Comparison of ENCODE assay signal across 8 cellular contexts in the genomic region with DNA sequence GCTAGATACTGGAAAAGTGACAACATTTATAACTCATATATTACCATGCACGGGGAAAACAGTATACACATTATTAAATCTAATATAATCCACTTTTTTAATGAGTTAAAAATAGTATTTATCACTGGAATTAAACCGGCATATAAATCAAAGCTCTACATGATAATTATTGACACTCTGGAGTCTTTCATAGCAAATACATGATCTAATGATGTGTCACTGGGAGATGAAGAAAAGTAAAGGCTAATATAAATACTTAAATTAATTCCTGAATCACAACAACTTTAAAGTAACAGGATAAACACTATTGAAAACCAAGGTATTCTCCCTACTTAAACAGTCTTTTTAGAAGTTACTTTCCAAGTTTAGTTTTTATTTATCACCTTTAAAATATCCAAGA. TPM values are rescaled to one million over a fixed set of nuclear protein-coding genes. Genes with fewer than 3 reads are reported as not detected.
A peak's percentile ranks its signal among the peaks of the same experiment; 100 is the strongest.
DNase-seq lines count a peak whose midpoint lies in the region; TF ChIP-seq lines count a peak whose summit lies in the region.

No MANE protein-coding gene starts in this region.

- no peaks in the 10 kb centered on the region for H4K20me1 ChIP-seq in DOHH2 (ENCODE audit: control insufficient read depth, insufficient read depth, low read depth, low read length)

- no peak overlapping the region for H3K23ac ChIP-seq in mesendoderm (ENCODE audit: low read length)

- no peaks in the 10 kb centered on the region for H3F3A ChIP-seq in DOHH2 (ENCODE audit: control insufficient read depth, insufficient read depth)

- H2AK5ac ChIP-seq in mesendoderm (ENCODE audit: low read length): no peak overlapping the region

- H3K56ac ChIP-seq in mesendoderm (ENCODE audit: low read length): no peak overlapping the region

- H3K79me1 ChIP-seq in mesendoderm (ENCODE audit: low read length): no peaks in the 10 kb centered on the region

- no peak overlapping the region for H4K5ac ChIP-seq in mesendoderm (ENCODE audit: low read length)

- no peak overlapping the region for H3K4ac ChIP-seq in mesendoderm (ENCODE audit: low read depth, low read length)

- H4K8ac ChIP-seq in mesendoderm (ENCODE audit: low read depth, low read length): no peak overlapping the region

- H3K79me2 ChIP-seq in DOHH2 (ENCODE audit: control insufficient read depth, low read length) (peaks cover 55% of the 10 kb centered on the region), mesendoderm (ENCODE audit: control insufficient read depth, insufficient read depth, low read length) (peaks cover 3% of the 10 kb centered on the region)

- WGBS in mesendoderm (ENCODE audit: extremely low coverage, insufficient coverage, low lambda C conversion rate): no CpG with 5 or more reads among the region's 2 CpGs

- no peaks in the 10 kb centered on the region for H3K9me2 ChIP-seq in DOHH2 (replicated peaks; ENCODE audit: control insufficient read depth, low read length)

- H3K27me3 ChIP-seq in DOHH2 (ENCODE audit: control insufficient read depth, low read length) (no peaks in the 10 kb centered on the region), NT2/D1 (ENCODE audit: insufficient read depth, insufficient read length) (no peaks in the 10 kb centered on the region), endocrine pancreas (ENCODE audit: control insufficient read depth, insufficient read depth, low read length) (no peaks in the 10 kb centered on the region), neutrophil (no peaks in the 10 kb centered on the region), mesendoderm (ENCODE audit: insufficient read depth, low read length, poor library complexity) (no peaks in the 10 kb centered on the region)

- H3K4me3 ChIP-seq in DOHH2 (ENCODE audit: low read length) (peak overlapping the region; percentile 83), NT2/D1 (ENCODE audit: insufficient read length, low read depth) (peak overlapping the region; percentile 11), endocrine pancreas (ENCODE audit: control insufficient read depth, insufficient read depth, low read length) (peak overlapping the region; percentile 98), neutrophil (ENCODE audit: low read depth in 1 of 2, low read length in 1 of 2) (no peak overlapping the region), mesendoderm (ENCODE audit: low read length) (no peak overlapping the region)

- no peak overlapping the region for H2BK5ac ChIP-seq in mesendoderm (ENCODE audit: low read length)

- H2BK120ac ChIP-seq in mesendoderm (ENCODE audit: low read depth, low read length): no peak overlapping the region

- no peak for TF ChIP-seq CTCF in DOHH2 (IDR thresholded peaks at IDR 0.05; ENCODE audit: low read depth, low read length, poor library complexity, severe bottlenecking)
- no peak for TF ChIP-seq CTCF in neutrophil (IDR thresholded peaks at IDR 0.05)

- peaks cover 7% of the 10 kb centered on the region for H3K36me3 ChIP-seq in DOHH2 (ENCODE audit: control insufficient read depth, low read length)
- H3K36me3 ChIP-seq in NT2/D1 (ENCODE audit: insufficient read depth, insufficient read length, low read length): no peaks in the 10 kb centered on the region
- H3K36me3 ChIP-seq in endocrine pancreas (ENCODE audit: control insufficient read depth, insufficient read depth, low read length): no peaks in the 10 kb centered on the region
- no peaks in the 10 kb centered on the region for H3K36me3 ChIP-seq in neutrophil
- H3K36me3 ChIP-seq in mesendoderm (ENCODE audit: control insufficient read depth, insufficient read depth, low read length): no peaks in the 10 kb centered on the region

- H3K18ac ChIP-seq in mesendoderm (ENCODE audit: low read length): no peak overlapping the region

- H3K9ac ChIP-seq in NT2/D1 (ENCODE audit: insufficient read length, low read depth): no peak overlapping the region
- H3K9ac ChIP-seq in endocrine pancreas (ENCODE audit: control insufficient read depth, insufficient read depth, low read length): no peak overlapping the region
- no peak overlapping the region for H3K9ac ChIP-seq in mesendoderm (ENCODE audit: low read length)

- no peak overlapping the region for H2BK15ac ChIP-seq in mesendoderm (replicated peaks; ENCODE audit: low read depth)

- H3K9me3 ChIP-seq in DOHH2 (ENCODE audit: control insufficient read depth, insufficient read depth, low read length) (no peaks in the 10 kb centered on the region), NT2/D1 (ENCODE audit: insufficient read depth, low read length) (no peaks in the 10 kb centered on the region), endocrine pancreas (ENCODE audit: control insufficient read depth, low read length) (no peaks in the 10 kb centered on the region), neutrophil (no peaks in the 10 kb centered on the region)

- DNase-seq in NT2/D1 (ENCODE audit: low read depth, low spot score) (no peak), substantia nigra (lab: John Stamatoyannopoulos, UW) (no peak), NCI-H526 (lab: John Stamatoyannopoulos, UW) (no peak), MV-4-11 (lab: John Stamatoyannopoulos, UW) (no peak), mesendoderm (no peak)

- peaks cover 37% of the 10 kb centered on the region for H3K4me1 ChIP-seq in DOHH2 (ENCODE audit: control insufficient read depth, low read length)
- no peaks in the 10 kb centered on the region for H3K4me1 ChIP-seq in NT2/D1 (ENCODE audit: insufficient read depth, insufficient read length)
- H3K4me1 ChIP-seq in endocrine pancreas (ENCODE audit: control insufficient read depth, insufficient read depth, low read length): peaks cover 32% of the 10 kb centered on the region
- H3K4me1 ChIP-seq in neutrophil (ENCODE audit: control insufficient read depth in 1 of 2, insufficient read depth in 1 of 2, low read depth in 1 of 2, low read length in 1 of 2): peaks cover 12 to 18% of the 10 kb centered on the region in 2 experiments
- peaks cover 2% of the 10 kb centered on the region for H3K4me1 ChIP-seq in mesendoderm (ENCODE audit: control insufficient read depth, low read depth, low read length)

- H3K27ac ChIP-seq in DOHH2 (ENCODE audit: low read depth, low read length) (no peak overlapping the region), neutrophil (peak overlapping the region; percentile 3), substantia nigra (ENCODE audit: low read depth, low read length, poor library complexity, severe bottlenecking) (no peak overlapping the region), mesendoderm (ENCODE audit: low read depth, low read length) (no peak overlapping the region)

- H3K4me2 ChIP-seq in DOHH2 (ENCODE audit: low read length): peak overlapping the region; percentile 82
- no peak overlapping the region for H3K4me2 ChIP-seq in mesendoderm (ENCODE audit: low read length)

RNA-seq across cellular contexts. Expression of a gene that starts 2.2 kb away (rescaled TPM):
- polyA plus RNA-seq in mesendoderm (2013, experiment 1 of 2): 1.00 TPM
- 1.1 TPM for polyA plus RNA-seq in mesendoderm (2013, experiment 2 of 2)

RNA-seq across cellular contexts. Expression of a gene that starts 52.4 kb away (rescaled TPM):
- 18.4 TPM for polyA plus RNA-seq in mesendoderm (2013, experiment 1 of 2)
- polyA plus RNA-seq in mesendoderm (2013, experiment 2 of 2): 17.8 TPM

Comparison
In these comparisons a context has a peak if more than half of its experiments do, and no peak if none do; other contexts are left out.
1. H3K4me3 ChIP-seq: peak in DOHH2 (single experiment), NT2/D1 (single experiment) and endocrine pancreas (single experiment); none in neutrophil (0 of 2) and mesendoderm (single experiment).